ENCODE assay signal across 10 cellular contexts in the genomic region with DNA sequence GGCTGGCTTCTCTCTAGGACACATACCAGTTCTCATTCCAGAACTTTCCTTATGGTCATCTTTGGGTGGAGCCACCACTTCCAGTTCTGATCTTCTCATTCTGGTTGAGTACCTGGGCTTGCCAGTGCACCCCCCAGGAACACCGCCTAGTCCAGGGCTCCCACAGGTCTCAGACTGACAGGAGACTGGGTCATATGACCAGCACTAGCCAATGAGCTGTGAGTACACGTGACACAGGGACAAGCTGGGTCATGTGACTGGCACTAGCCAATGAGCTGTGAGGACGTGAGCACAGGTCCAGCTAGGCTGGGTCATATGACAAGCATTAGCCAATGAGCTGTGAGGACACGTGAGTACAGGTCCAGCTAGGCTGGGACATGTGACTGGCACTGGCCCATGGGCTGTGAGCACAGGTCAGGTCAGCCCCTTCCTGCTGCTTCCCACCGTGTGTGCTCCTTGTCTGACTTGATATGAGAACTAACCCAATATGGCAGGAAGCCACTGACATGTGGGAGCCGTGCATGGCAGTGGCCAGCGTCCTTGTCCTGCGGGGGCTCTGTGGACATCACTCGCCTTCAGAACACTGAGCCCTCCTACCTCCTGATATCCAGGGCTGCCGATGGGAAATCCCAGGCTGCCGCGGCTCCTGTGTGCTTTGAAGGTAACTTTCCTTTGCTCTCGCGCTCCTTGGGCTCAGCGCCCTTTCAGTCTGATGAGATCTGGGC. TPM values are rescaled to one million over a fixed set of nuclear protein-coding genes. Genes with fewer than 3 reads are reported as not detected.
DNase-seq lines count a peak whose midpoint lies in the region; ATAC-seq, FAIRE-seq and TF ChIP-seq lines count a peak whose summit lies in the region.
"Had no signal": no experiment of that assay in that cellular context is flagged by ENCODE, and none has a peak within 500 bp of the region (broad histone marks: within the 10 kb centered on the region; RNA-seq: fewer than 3 reads in every experiment).

No MANE protein-coding gene starts in this region.

- in situ Hi-C loops in G401 (cut with HindIII; ENCODE audit: low sequenced_read_pairs): no loop called here
- in situ Hi-C loops in HepG2 (cut with HindIII; ENCODE audit: extremely low pct_ligation_motif_present, low pct_unique_long_range_greater_than_20kb): no loop called here

- peak overlapping the region; percentile 47 for H3K4me3 ChIP-seq in HUES6 (ENCODE audit: low read depth, low read length)
- H3K4me3 ChIP-seq in HepG2 (replicated peaks in 1 of 3; ENCODE audit: insufficient read depth in 1 of 3, low read depth in 2 of 3, low read length in 3 of 3): peak overlapping the region in 2 of 3 experiments; percentile 48 to 56; a peak in 5 of 6 replicates
- no peak overlapping the region for H3K4me3 ChIP-seq in prostate gland
- H3K4me3 ChIP-seq: left ventricle myocardium inferior had no signal

- TF ChIP-seq RAD21 in HepG2 (CRISPR knock-in tag; IDR thresholded peaks at IDR 0.05): no peak

- intact Hi-C loops in HepG2 (cut with micrococcal nuclease; ENCODE audit: unreplicated experiment) (no loop called here), prostate gland (cut with DNase I) (no loop called here)

- H3K27ac ChIP-seq in HUES6 (ENCODE audit: low read depth, low read length) (no peak overlapping the region), HepG2 (ENCODE audit: extremely low read length, insufficient read depth, low read length) (peak overlapping the region; percentile 16), prostate gland (no peak overlapping the region)
- H3K27ac ChIP-seq: left ventricle myocardium inferior had no signal

- H3K27me3 ChIP-seq in HUES6 (ENCODE audit: control insufficient read depth, insufficient read depth, low read length) (no peaks in the 10 kb centered on the region), HepG2 (ENCODE audit: control insufficient read depth in 1 of 2, insufficient read depth in 2 of 2, low read length in 2 of 2) (no peaks in the 10 kb centered on the region), prostate gland (replicated peaks; ENCODE audit: insufficient read depth) (no peaks in the 10 kb centered on the region)

- POLR2A ChIA-PET in HepG2 (lab: Yijun Ruan, JAX): interaction anchor here (0.7 to 3.8 kb wide), 8 partner anchors 10 to 356 kb away, joined by 3 to 49 read pairs (median 4); a partner anchor contains a TSS

- peak; percentile 95 for FAIRE-seq in HepG2 (lab: Jason Lieb, UNC)
- FAIRE-seq: astrocyte had no signal

- TF ChIP-seq CTCF in HepG2 (CRISPR knock-in tag; IDR thresholded peaks at IDR 0.05): no peak
- TF ChIP-seq CTCF in prostate gland (IDR thresholded peaks at IDR 0.05): no peak

- DNase-seq in G401 (ENCODE audit: low spot score) (peak; percentile 69), T1000 (lab: John Stamatoyannopoulos, UW) (peak; percentile 34), HepG2 (ENCODE audit: low spot score) (peak; percentile 93), Kasumi-1 (lab: John Stamatoyannopoulos, UW) (no peak), cerebellar nuclear complex (lab: John Stamatoyannopoulos, UW) (no peak), prostate gland (ENCODE audit: low spot score) (no peak), HT-29 (ENCODE audit: low spot score) (no peak)
- DNase-seq: left ventricle myocardium inferior had no signal

- H3K4me1 ChIP-seq in HUES6 (ENCODE audit: control insufficient read depth, insufficient read depth, low read length) (no peaks in the 10 kb centered on the region), HepG2 (ENCODE audit: insufficient read depth, low read length) (peaks cover 41% of the 10 kb centered on the region), prostate gland (replicated peaks) (no peaks in the 10 kb centered on the region)
- H3K4me1 ChIP-seq: left ventricle myocardium inferior had no signal

- CTCF ChIA-PET in HepG2 (lab: Yijun Ruan, JAX; ENCODE audit: low intra/inter-chr PET ratio, low total read pairs): no interaction called here

- H3K9ac ChIP-seq in HUES6 (ENCODE audit: low read length): peak overlapping the region; percentile 14
- H3K9ac ChIP-seq in HepG2 (ENCODE audit: insufficient read depth, low read depth, low read length): peak overlapping the region; percentile 47

- no peaks in the 10 kb centered on the region; the same call in 1 of the 2 replicates for H3K9me3 ChIP-seq in HUES6 (ENCODE audit: control insufficient read depth, insufficient read depth, low read depth, low read length)
- no peaks in the 10 kb centered on the region for H3K9me3 ChIP-seq in HepG2 (ENCODE audit: low read length)
- no peaks in the 10 kb centered on the region for H3K9me3 ChIP-seq in prostate gland
- H3K9me3 ChIP-seq: left ventricle myocardium inferior had no signal

- H3K4me2 ChIP-seq in HepG2 (ENCODE audit: low read depth, low read length): peak overlapping the region; percentile 57

- TF ChIP-seq EP300 in HepG2 (IDR thresholded peaks at IDR 0.05; ENCODE audit: low read depth in 2 of 2, low read length in 2 of 2) (no peak), HepG2 (CRISPR knock-in tag; IDR thresholded peaks at IDR 0.05; ENCODE audit: borderline replicate concordance) (no peak)

- no peaks in the 10 kb centered on the region for H4K20me1 ChIP-seq in HepG2 (ENCODE audit: insufficient read depth, low read length)

- BruUV-seq in HepG2 (replicated peaks; lab: Mats Ljungman, UMichigan): no TSS peak

- WGBS in HepG2 (ENCODE audit: low lambda C conversion rate): 86% methylated on average over 8 of the region's 15 CpGs
- 90% methylated on average over 15 of the region's 15 CpGs for WGBS in prostate gland

- TF ChIP-seq POLR2A in HepG2 (IDR thresholded peaks at IDR 0.05; ENCODE audit: insufficient read depth in 1 of 2, low read depth in 2 of 2, low read length in 2 of 2) (peak in 1 of 2 experiments; percentile 59; a peak in 1 of 4 replicates), prostate gland (IDR thresholded peaks at IDR 0.05) (no peak)

- ATAC-seq in HepG2: peak; percentile 78

- no peaks in the 10 kb centered on the region for H3K79me2 ChIP-seq in HepG2 (ENCODE audit: insufficient read depth, low read length)

- H3K36me3 ChIP-seq in HUES6 (ENCODE audit: control insufficient read depth, insufficient read depth, low read length): no peaks in the 10 kb centered on the region
- no peaks in the 10 kb centered on the region for H3K36me3 ChIP-seq in HepG2 (replicated peaks in 1 of 2; ENCODE audit: control insufficient read depth in 1 of 2, insufficient read depth in 2 of 2, low read length in 2 of 2)
- H3K36me3 ChIP-seq in prostate gland: no peaks in the 10 kb centered on the region
- H3K36me3 ChIP-seq: left ventricle myocardium inferior had no signal

- no peak overlapping the region for H2AFZ ChIP-seq in HepG2 (ENCODE audit: low read length)

RNA-seq across cellular contexts. Expression of a gene that starts 22.7 kb away (rescaled TPM):
- not detected in 2 replicates for total RNA-seq in G401 (2014; rRNA removed; shearing (Covaris generic))
- total RNA-seq in HepG2 (2016; rRNA removed; fragmentation: Illumina TruSeq; extraction: Trizol) (not detected in 2 replicates), prostate gland (not detected)
- not detected in 2 replicates for total RNA-seq in HepG2 (2016; cell fraction: cytosol; rRNA removed; fragmentation: Illumina TruSeq; extraction: Trizol; ENCODE audit: low read depth)
- total RNA-seq in HepG2 (2016; cell fraction: insoluble cytoplasmic fraction; rRNA removed; fragmentation: Illumina TruSeq; extraction: Trizol): not detected in 2 replicates
- total RNA-seq in HepG2 (2016; cell fraction: membrane; rRNA removed; fragmentation: Illumina TruSeq; extraction: Trizol): not detected in 2 replicates
- total RNA-seq in HepG2 (2016; cell fraction: nucleus; rRNA removed; fragmentation: Illumina TruSeq; extraction: Trizol): not detected in 2 replicates
- not detected in 2 replicates for polyA plus RNA-seq in HepG2 (2011; rRNA removed)
- not detected in 2 replicates for polyA plus RNA-seq in HepG2 (2011; cell fraction: cytosol; rRNA removed)
- polyA plus RNA-seq in HepG2 (2011; cell fraction: nucleus; rRNA removed): not detected in 2 replicates
- not detected in 2 replicates for polyA plus RNA-seq in HepG2 (2012)
- polyA plus RNA-seq in HepG2 (2016; cell fraction: cytosol; fragmentation: Illumina TruSeq; extraction: Trizol; ENCODE audit: low read depth): not detected in 2 replicates
- not detected in 2 replicates for polyA plus RNA-seq in HepG2 (2016; cell fraction: insoluble cytoplasmic fraction; fragmentation: Illumina TruSeq; extraction: Trizol; ENCODE audit: low read depth)
- polyA plus RNA-seq in HepG2 (2016; cell fraction: membrane; fragmentation: Illumina TruSeq; extraction: Trizol; ENCODE audit: low read depth): not detected in 2 replicates
- not detected in 2 replicates for polyA plus RNA-seq in HepG2 (2016; cell fraction: nucleus; fragmentation: Illumina TruSeq; extraction: Trizol; ENCODE audit: insufficient read depth, low read depth)
- 0.16 TPM in 1 of 2 replicates, not detected in the other for polyA minus RNA-seq in HepG2 (2011; rRNA and poly(A)+ RNA removed; ENCODE audit: low replicate concordance)
- not detected in 2 replicates for polyA minus RNA-seq in HepG2 (2011; cell fraction: cytosol; rRNA and poly(A)+ RNA removed)
- polyA minus RNA-seq in HepG2 (2011; cell fraction: nucleus; rRNA and poly(A)+ RNA removed): not detected in 2 replicates
- not detected in 2 replicates for total RNA-seq in HT-29 (2014; rRNA removed; shearing (Covaris generic))
- total RNA-seq: astrocyte, left ventricle myocardium inferior had no signal

RNA-seq across cellular contexts. Expression of a gene that starts 34.0 kb away (rescaled TPM):
- not detected in 2 replicates for total RNA-seq in G401 (2014; rRNA removed; shearing (Covaris generic))
- not detected in 2 replicates for total RNA-seq in HepG2 (2016; rRNA removed; fragmentation: Illumina TruSeq; extraction: Trizol)
- not detected in 2 replicates for total RNA-seq in HepG2 (2016; cell fraction: cytosol; rRNA removed; fragmentation: Illumina TruSeq; extraction: Trizol; ENCODE audit: low read depth)
- total RNA-seq in HepG2 (2016; cell fraction: insoluble cytoplasmic fraction; rRNA removed; fragmentation: Illumina TruSeq; extraction: Trizol): not detected in 2 replicates
- not detected in 2 replicates for total RNA-seq in HepG2 (2016; cell fraction: membrane; rRNA removed; fragmentation: Illumina TruSeq; extraction: Trizol)
- total RNA-seq in HepG2 (2016; cell fraction: nucleus; rRNA removed; fragmentation: Illumina TruSeq; extraction: Trizol): not detected in 2 replicates
- not detected in 2 replicates for polyA plus RNA-seq in HepG2 (2011; rRNA removed)
- polyA plus RNA-seq in HepG2 (2011; cell fraction: cytosol; rRNA removed): not detected in 2 replicates
- polyA plus RNA-seq in HepG2 (2011; cell fraction: nucleus; rRNA removed): 0.14 TPM in 1 of 2 replicates, not detected in the other
- not detected in 2 replicates for polyA plus RNA-seq in HepG2 (2012)
- not detected in 2 replicates for polyA plus RNA-seq in HepG2 (2016; cell fraction: cytosol; fragmentation: Illumina TruSeq; extraction: Trizol; ENCODE audit: low read depth)
- polyA plus RNA-seq in HepG2 (2016; cell fraction: insoluble cytoplasmic fraction; fragmentation: Illumina TruSeq; extraction: Trizol; ENCODE audit: low read depth): not detected in 2 replicates
- polyA plus RNA-seq in HepG2 (2016; cell fraction: membrane; fragmentation: Illumina TruSeq; extraction: Trizol; ENCODE audit: low read depth): not detected in 2 replicates
- not detected in 2 replicates for polyA plus RNA-seq in HepG2 (2016; cell fraction: nucleus; fragmentation: Illumina TruSeq; extraction: Trizol; ENCODE audit: insufficient read depth, low read depth)
- not detected in 2 replicates for polyA minus RNA-seq in HepG2 (2011; rRNA and poly(A)+ RNA removed; ENCODE audit: low replicate concordance)
- not detected in 2 replicates for polyA minus RNA-seq in HepG2 (2011; cell fraction: cytosol; rRNA and poly(A)+ RNA removed)
- not detected in 2 replicates for polyA minus RNA-seq in HepG2 (2011; cell fraction: nucleus; rRNA and poly(A)+ RNA removed)
- total RNA-seq in prostate gland: not detected
- not detected in 2 replicates for total RNA-seq in HT-29 (2014; rRNA removed; shearing (Covaris generic))
- total RNA-seq: astrocyte, left ventricle myocardium inferior had no signal

RNA-seq across cellular contexts. Expression of a gene that starts 41.3 kb away (rescaled TPM):
- total RNA-seq in G401 (2014; rRNA removed; shearing (Covaris generic)): not detected in 2 replicates
- total RNA-seq in HepG2 (2016; rRNA removed; fragmentation: Illumina TruSeq; extraction: Trizol): not detected in 2 replicates
- total RNA-seq in HepG2 (2016; cell fraction: cytosol; rRNA removed; fragmentation: Illumina TruSeq; extraction: Trizol; ENCODE audit: low read depth): not detected in 2 replicates
- total RNA-seq in HepG2 (2016; cell fraction: insoluble cytoplasmic fraction; rRNA removed; fragmentation: Illumina TruSeq; extraction: Trizol): not detected in 2 replicates
- not detected in 2 replicates for total RNA-seq in HepG2 (2016; cell fraction: membrane; rRNA removed; fragmentation: Illumina TruSeq; extraction: Trizol)
- total RNA-seq in HepG2 (2016; cell fraction: nucleus; rRNA removed; fragmentation: Illumina TruSeq; extraction: Trizol): not detected in 2 replicates
- polyA plus RNA-seq in HepG2 (2011; rRNA removed): not detected in 2 replicates
- polyA plus RNA-seq in HepG2 (2011; cell fraction: cytosol; rRNA removed): not detected in 2 replicates
- not detected in 2 replicates for polyA plus RNA-seq in HepG2 (2011; cell fraction: nucleus; rRNA removed)
- not detected in 2 replicates for polyA plus RNA-seq in HepG2 (2012)
- polyA plus RNA-seq in HepG2 (2016; cell fraction: cytosol; fragmentation: Illumina TruSeq; extraction: Trizol; ENCODE audit: low read depth): not detected in 2 replicates
- polyA plus RNA-seq in HepG2 (2016; cell fraction: insoluble cytoplasmic fraction; fragmentation: Illumina TruSeq; extraction: Trizol; ENCODE audit: low read depth): not detected in 2 replicates
- not detected in 2 replicates for polyA plus RNA-seq in HepG2 (2016; cell fraction: membrane; fragmentation: Illumina TruSeq; extraction: Trizol; ENCODE audit: low read depth)
- polyA plus RNA-seq in HepG2 (2016; cell fraction: nucleus; fragmentation: Illumina TruSeq; extraction: Trizol; ENCODE audit: insufficient read depth, low read depth): not detected in 2 replicates
- polyA minus RNA-seq in HepG2 (2011; rRNA and poly(A)+ RNA removed; ENCODE audit: low replicate concordance): not detected in 2 replicates
- polyA minus RNA-seq in HepG2 (2011; cell fraction: cytosol; rRNA and poly(A)+ RNA removed): not detected in 2 replicates
- polyA minus RNA-seq in HepG2 (2011; cell fraction: nucleus; rRNA and poly(A)+ RNA removed): not detected in 2 replicates
- not detected for total RNA-seq in prostate gland
- total RNA-seq in HT-29 (2014; rRNA removed; shearing (Covaris generic)): not detected in 2 replicates
- total RNA-seq: astrocyte, left ventricle myocardium inferior had no signal

RNA-seq across cellular contexts. Expression of a gene that starts 56.2 kb away (rescaled TPM):
- total RNA-seq in G401 (2014; rRNA removed; shearing (Covaris generic)): not detected in 2 replicates
- not detected in 2 replicates for total RNA-seq in HepG2 (2016; rRNA removed; fragmentation: Illumina TruSeq; extraction: Trizol)
- not detected in 2 replicates for total RNA-seq in HepG2 (2016; cell fraction: cytosol; rRNA removed; fragmentation: Illumina TruSeq; extraction: Trizol; ENCODE audit: low read depth)
- total RNA-seq in HepG2 (2016; cell fraction: insoluble cytoplasmic fraction; rRNA removed; fragmentation: Illumina TruSeq; extraction: Trizol): not detected in 2 replicates
- not detected in 2 replicates for total RNA-seq in HepG2 (2016; cell fraction: membrane; rRNA removed; fragmentation: Illumina TruSeq; extraction: Trizol)
- total RNA-seq in HepG2 (2016; cell fraction: nucleus; rRNA removed; fragmentation: Illumina TruSeq; extraction: Trizol): not detected in 2 replicates
- not detected in 2 replicates for polyA plus RNA-seq in HepG2 (2011; rRNA removed)
- polyA plus RNA-seq in HepG2 (2011; cell fraction: cytosol; rRNA removed): not detected in 2 replicates
- not detected in 2 replicates for polyA plus RNA-seq in HepG2 (2011; cell fraction: nucleus; rRNA removed)
- polyA plus RNA-seq in HepG2 (2012): 0.12 TPM in 1 of 2 replicates, not detected in the other
- not detected in 2 replicates for polyA plus RNA-seq in HepG2 (2016; cell fraction: cytosol; fragmentation: Illumina TruSeq; extraction: Trizol; ENCODE audit: low read depth)
- polyA plus RNA-seq in HepG2 (2016; cell fraction: insoluble cytoplasmic fraction; fragmentation: Illumina TruSeq; extraction: Trizol; ENCODE audit: low read depth): not detected in 2 replicates
- not detected in 2 replicates for polyA plus RNA-seq in HepG2 (2016; cell fraction: membrane; fragmentation: Illumina TruSeq; extraction: Trizol; ENCODE audit: low read depth)
- polyA plus RNA-seq in HepG2 (2016; cell fraction: nucleus; fragmentation: Illumina TruSeq; extraction: Trizol; ENCODE audit: insufficient read depth, low read depth): not detected in 2 replicates
- polyA minus RNA-seq in HepG2 (2011; rRNA and poly(A)+ RNA removed; ENCODE audit: low replicate concordance): not detected in 2 replicates
- not detected in 2 replicates for polyA minus RNA-seq in HepG2 (2011; cell fraction: cytosol; rRNA and poly(A)+ RNA removed)
- polyA minus RNA-seq in HepG2 (2011; cell fraction: nucleus; rRNA and poly(A)+ RNA removed): not detected in 2 replicates
- not detected for total RNA-seq in prostate gland
- not detected in 2 replicates for total RNA-seq in HT-29 (2014; rRNA removed; shearing (Covaris generic))
- total RNA-seq: astrocyte, left ventricle myocardium inferior had no signal

Comparison
In these comparisons a context has a peak if more than half of its experiments do, and no peak if none do; other contexts are left out.
1. DNase-seq: peak in G401 (single experiment), T1000 (single experiment) and HepG2 (single experiment); none in Kasumi-1 (0 of 2), cerebellar nuclear complex (0 of 2), prostate gland (single experiment) and HT-29 (single experiment).
2. H3K4me3 ChIP-seq: peak in HUES6 (single experiment) and HepG2 (2 of 3); none in prostate gland (0 of 2).